ENCODE assay signal across 11 cellular contexts in genomic region chr12:123519151-123520001, GRCh38. TPM values are rescaled to one million over a fixed set of nuclear protein-coding genes. Genes with fewer than 3 reads are reported as not detected.
DNase-seq lines count a peak whose midpoint lies in the region; ATAC-seq, FAIRE-seq and TF ChIP-seq lines count a peak whose summit lies in the region.
"Had no signal": no experiment of that assay in that cellular context is flagged by ENCODE, and none has a peak within 500 bp of the region (broad histone marks: within the 10 kb centered on the region; RNA-seq: fewer than 3 reads in every experiment).

No MANE protein-coding gene starts in this region.

- DNase-seq in activated CD4-positive, alpha-beta memory T cell treated with anti-CD3 and anti-CD28 coated beads for 36 hours: peak; percentile 20
- no peak for DNase-seq in activated CD4-positive, alpha-beta memory T cell treated with anti-CD3 and anti-CD28 coated beads, Interleukin-2, amount 10 ng/mL, durations not matched to agents 7 days and 5 days
- DNase-seq in endothelial cell of umbilical vein (ENCODE audit: low read depth, low spot score) (peak; percentile 52), aorta (peak; percentile 82 to 89)
- DNase-seq in stimulated activated CD8-positive, alpha-beta memory T cell treated with anti-CD3 and anti-CD28 coated beads, Interleukin-4, amount 100 ng/mL, for 48 hours: no peak
- DNase-seq in central memory CD4-positive, alpha-beta T cell: no peak

- H3K9ac ChIP-seq in endothelial cell of umbilical vein (replicated peaks; ENCODE audit: extremely low read depth, insufficient read depth, low read length): no peak overlapping the region

- no peak for FAIRE-seq in endothelial cell of umbilical vein (lab: Jason Lieb, UNC)

- no peak for TF ChIP-seq CTCF in endothelial cell of umbilical vein (IDR thresholded peaks at IDR 0.05; ENCODE audit: extremely low read depth in 1 of 2, insufficient read depth in 1 of 2, low read depth in 1 of 2, low read length in 2 of 2)

- H3K27ac ChIP-seq in endothelial cell of umbilical vein (ENCODE audit: insufficient read depth, low read depth, low read length) (peak overlapping the region; percentile 26), mesodermal cell (ENCODE audit: low read depth, low read length, severe bottlenecking) (peak overlapping the region; percentile 91), aorta (ENCODE audit: low read depth in 1 of 2, low read length in 2 of 2) (peak overlapping the region; percentile 17 to 93)

- POLR2A ChIA-PET in activated CD4-positive, alpha-beta memory T cell treated with anti-CD3 and anti-CD28 coated beads for 36 hours (lab: Charles Lee): no interaction called here
- POLR2A ChIA-PET in activated CD4-positive, alpha-beta memory T cell treated with anti-CD3 and anti-CD28 coated beads, Interleukin-2, amount 10 ng/mL, durations not matched to agents 7 days and 5 days (lab: Charles Lee): interaction anchor here (1.0 kb wide), 1 partner anchor 161 kb away, joined by 3 read pairs; no protein-coding TSS in a partner anchor
- POLR2A ChIA-PET in endothelial cell of umbilical vein (lab: Charles Lee): no interaction called here

- WGBS in mesodermal cell (ENCODE audit: insufficient coverage in 2 of 2), 2 experiments: 84 to 87% methylated on average over 20 to 22 of the region's 24 CpGs
- WGBS in aorta, 2 donors: 14 to 18% methylated on average over 24 of the region's 24 CpGs

- no peak overlapping the region for H3K4me3 Mint-ChIP-seq in activated CD4-positive, alpha-beta memory T cell treated with anti-CD3 and anti-CD28 coated beads for 36 hours
- H3K4me3 Mint-ChIP-seq in activated CD4-positive, alpha-beta memory T cell treated with anti-CD3 and anti-CD28 coated beads, Interleukin-2, amount 10 ng/mL, durations not matched to agents 7 days and 5 days: no peak overlapping the region
- H3K4me3 Mint-ChIP-seq: activated naive CD4-positive, alpha-beta T cell treated with anti-CD3 and anti-CD28 coated beads, Interleukin-2, amount 50 U/mL, for 24 hours had no signal

- H3K36me3 Mint-ChIP-seq in activated CD4-positive, alpha-beta memory T cell treated with anti-CD3 and anti-CD28 coated beads for 36 hours: peaks cover 10% of the 10 kb centered on the region
- H3K36me3 Mint-ChIP-seq in activated CD4-positive, alpha-beta memory T cell treated with anti-CD3 and anti-CD28 coated beads, Interleukin-2, amount 10 ng/mL, durations not matched to agents 7 days and 5 days (ENCODE audit: low read depth): no peaks in the 10 kb centered on the region

- no peaks in the 10 kb centered on the region for H3K9me1 ChIP-seq in endothelial cell of umbilical vein (replicated peaks; ENCODE audit: control insufficient read depth, extremely low read depth, insufficient read depth, low read length)

- H3K4me1 Mint-ChIP-seq in activated CD4-positive, alpha-beta memory T cell treated with anti-CD3 and anti-CD28 coated beads for 36 hours (ENCODE audit: low read depth): peaks cover 2% of the 10 kb centered on the region
- no peaks in the 10 kb centered on the region for H3K4me1 Mint-ChIP-seq in activated CD4-positive, alpha-beta memory T cell treated with anti-CD3 and anti-CD28 coated beads, Interleukin-2, amount 10 ng/mL, durations not matched to agents 7 days and 5 days
- H3K4me1 Mint-ChIP-seq: activated naive CD4-positive, alpha-beta T cell treated with anti-CD3 and anti-CD28 coated beads, Interleukin-2, amount 50 U/mL, for 24 hours had no signal

- H3K4me3 ChIP-seq in endothelial cell of umbilical vein (replicated peaks in 1 of 3; ENCODE audit: insufficient read depth in 1 of 3, low read depth in 1 of 3, low read length in 3 of 3) (no peak overlapping the region), mesodermal cell (ENCODE audit: extremely low read depth, insufficient read depth, low read length, poor library complexity, severe bottlenecking) (no peak overlapping the region), aorta (ENCODE audit: low read length in 2 of 2) (no peak overlapping the region)
- H3K4me3 ChIP-seq: BLaER1 treated with 17β-estradiol and CSF1 and Interleukin-3, amounts not matched to agents 10 nM and 100 nM had no signal

- CTCF ChIA-PET in activated CD4-positive, alpha-beta memory T cell treated with anti-CD3 and anti-CD28 coated beads for 36 hours (lab: Charles Lee): no interaction called here
- CTCF ChIA-PET in activated CD4-positive, alpha-beta memory T cell treated with anti-CD3 and anti-CD28 coated beads, Interleukin-2, amount 10 ng/mL, durations not matched to agents 7 days and 5 days (lab: Charles Lee): no interaction called here
- CTCF ChIA-PET in endothelial cell of umbilical vein (lab: Charles Lee): interaction anchor here (0.5 to 1.0 kb wide), 3 partner anchors 20 to 163 kb away, joined by 3 to 4 read pairs (median 4); no protein-coding TSS in a partner anchor

- H3K27me3 ChIP-seq in endothelial cell of umbilical vein (ENCODE audit: control insufficient read depth in 2 of 2, insufficient read depth in 2 of 2, low read length in 2 of 2): no peaks in the 10 kb centered on the region
- H3K27me3 ChIP-seq in aorta (ENCODE audit: control insufficient read depth in 1 of 2, insufficient read depth in 2 of 2, low read length in 1 of 2): no peaks in the 10 kb centered on the region
- H3K27me3 ChIP-seq: BLaER1 treated with 17β-estradiol and CSF1 and Interleukin-3, amounts not matched to agents 10 nM and 100 nM had no signal

- H3K4me2 ChIP-seq in endothelial cell of umbilical vein (ENCODE audit: insufficient read depth, low read length): no peak overlapping the region

- TF ChIP-seq POLR2A in endothelial cell of umbilical vein (IDR thresholded peaks at IDR 0.05; ENCODE audit: low read depth, low read length): no peak

- H3K4me1 ChIP-seq in endothelial cell of umbilical vein (ENCODE audit: control insufficient read depth, extremely low read depth, insufficient read depth, low read length) (no peaks in the 10 kb centered on the region), mesodermal cell (ENCODE audit: control insufficient read depth, insufficient read depth, low read length, poor library complexity, severe bottlenecking) (peaks cover 15% of the 10 kb centered on the region), aorta (ENCODE audit: control insufficient read depth in 1 of 2, insufficient read depth in 2 of 2, low read length in 2 of 2) (no peaks in the 10 kb centered on the region)

- no peaks in the 10 kb centered on the region for H3K27me3 Mint-ChIP-seq in activated CD4-positive, alpha-beta memory T cell treated with anti-CD3 and anti-CD28 coated beads for 36 hours
- H3K27me3 Mint-ChIP-seq in activated CD4-positive, alpha-beta memory T cell treated with anti-CD3 and anti-CD28 coated beads, Interleukin-2, amount 10 ng/mL, durations not matched to agents 7 days and 5 days: no peaks in the 10 kb centered on the region
- H3K27me3 Mint-ChIP-seq: activated naive CD4-positive, alpha-beta T cell treated with anti-CD3 and anti-CD28 coated beads, Interleukin-2, amount 50 U/mL, for 24 hours had no signal

- BruUV-seq in endothelial cell of umbilical vein (replicated peaks; lab: Mats Ljungman, UMichigan): no TSS peak

- H2AFZ ChIP-seq in endothelial cell of umbilical vein (ENCODE audit: low read depth, low read length): no peak overlapping the region

- H3K9me3 Mint-ChIP-seq in activated CD4-positive, alpha-beta memory T cell treated with anti-CD3 and anti-CD28 coated beads for 36 hours: no peaks in the 10 kb centered on the region
- no peaks in the 10 kb centered on the region for H3K9me3 Mint-ChIP-seq in activated CD4-positive, alpha-beta memory T cell treated with anti-CD3 and anti-CD28 coated beads, Interleukin-2, amount 10 ng/mL, durations not matched to agents 7 days and 5 days
- H3K9me3 Mint-ChIP-seq: activated naive CD4-positive, alpha-beta T cell treated with anti-CD3 and anti-CD28 coated beads, Interleukin-2, amount 50 U/mL, for 24 hours had no signal

- H3K79me2 ChIP-seq in endothelial cell of umbilical vein (ENCODE audit: control insufficient read depth, insufficient read depth, low read length): peaks cover 1% of the 10 kb centered on the region

- no peaks in the 10 kb centered on the region for H4K20me1 ChIP-seq in endothelial cell of umbilical vein (replicated peaks; ENCODE audit: control insufficient read depth, extremely low read depth, insufficient read depth, low read length)

- H3K27ac Mint-ChIP-seq in activated CD4-positive, alpha-beta memory T cell treated with anti-CD3 and anti-CD28 coated beads for 36 hours: no peak overlapping the region
- no peak overlapping the region for H3K27ac Mint-ChIP-seq in activated CD4-positive, alpha-beta memory T cell treated with anti-CD3 and anti-CD28 coated beads, Interleukin-2, amount 10 ng/mL, durations not matched to agents 7 days and 5 days
- H3K27ac Mint-ChIP-seq: activated naive CD4-positive, alpha-beta T cell treated with anti-CD3 and anti-CD28 coated beads, Interleukin-2, amount 50 U/mL, for 24 hours had no signal

- intact Hi-C loops in activated CD4-positive, alpha-beta memory T cell treated with anti-CD3 and anti-CD28 coated beads for 36 hours (cut with micrococcal nuclease): no loop called here
- intact Hi-C loops in endothelial cell of umbilical vein (cut with micrococcal nuclease) (no loop called here), aorta (cut with DNase I) (loop anchor here (2.0 to 5.0 kb wide), 3 partner anchors 37 to 63 kb away; partner anchors contain the start of gene TMED2 (in 1 of the 2))

- H3K36me3 ChIP-seq in endothelial cell of umbilical vein (ENCODE audit: control insufficient read depth in 2 of 2, extremely low read depth in 1 of 2, insufficient read depth in 2 of 2, low read length in 2 of 2) (peaks cover 6 to 48% of the 10 kb centered on the region in 2 experiments), mesodermal cell (ENCODE audit: control insufficient read depth, insufficient read depth, low read length) (peaks cover 65% of the 10 kb centered on the region), aorta (ENCODE audit: control insufficient read depth in 1 of 2, insufficient read depth in 2 of 2, low read length in 1 of 2) (peaks cover 0 to 6% of the 10 kb centered on the region in 2 donors)

- ATAC-seq in aorta (ENCODE audit: low FRiP score) (peak; percentile 70), HG03457 (IDR thresholded peaks at IDR 0.05; ENCODE audit: unreplicated experiment) (no peak)
- ATAC-seq: HCT116 had no signal

- no peaks in the 10 kb centered on the region for H3K9me3 ChIP-seq in endothelial cell of umbilical vein (replicated peaks; ENCODE audit: control insufficient read depth, insufficient read depth, low read length)
- no peaks in the 10 kb centered on the region for H3K9me3 ChIP-seq in mesodermal cell (ENCODE audit: control insufficient read depth, low read length)
- no peaks in the 10 kb centered on the region for H3K9me3 ChIP-seq in aorta (ENCODE audit: control insufficient read depth, low read length)
- H3K9me3 ChIP-seq: BLaER1 treated with 17β-estradiol and CSF1 and Interleukin-3, amounts not matched to agents 10 nM and 100 nM had no signal

- dilution Hi-C loops in endothelial cell of umbilical vein (cut with MboI; ENCODE audit: extremely low pct_ligation_motif_present, low sequenced_read_pairs): no loop called here

RNA-seq across cellular contexts. Expression of gene RILPL1, which starts 14.1 kb away (rescaled TPM):
- 1 to 10 TPM; 4.0 to 4.8 TPM for total RNA-seq in activated CD4-positive, alpha-beta memory T cell treated with anti-CD3 and anti-CD28 coated beads for 36 hours
- 1 to 10 TPM; 1.8 to 2.0 TPM for total RNA-seq in activated CD4-positive, alpha-beta memory T cell treated with anti-CD3 and anti-CD28 coated beads, Interleukin-2, amount 10 ng/mL, durations not matched to agents 7 days and 5 days
- total RNA-seq in endothelial cell of umbilical vein: 29.7 and 30.4 TPM in 2 replicates
- polyA plus RNA-seq in endothelial cell of umbilical vein: 34.3 and 38.4 TPM in 2 replicates
- 27.2 and 31.6 TPM in 2 replicates for polyA plus RNA-seq in endothelial cell of umbilical vein (2011; cell fraction: cytosol; rRNA removed)
- 42.9 and 57.0 TPM in 2 replicates for polyA plus RNA-seq in endothelial cell of umbilical vein (2011; cell fraction: nucleus; rRNA removed)
- 24.4 and 37.5 TPM in 2 replicates for polyA plus RNA-seq in endothelial cell of umbilical vein (2012)
- 24.9 and 30.1 TPM in 2 replicates for polyA minus RNA-seq in endothelial cell of umbilical vein
- polyA minus RNA-seq in endothelial cell of umbilical vein (2011; cell fraction: cytosol; rRNA and poly(A)+ RNA removed): 4.9 TPM
- 16.3 and 24.8 TPM in 2 replicates for polyA minus RNA-seq in endothelial cell of umbilical vein (2011; cell fraction: nucleus; rRNA and poly(A)+ RNA removed)
- 29.6 TPM for polyA plus RNA-seq in mesodermal cell (2013, experiment 1 of 2)
- 25.9 TPM for polyA plus RNA-seq in mesodermal cell (2013, experiment 2 of 2)
- 10 to 100 TPM; 28.8 to 33.3 TPM for total RNA-seq in aorta
- 10 to 100 TPM; 18.4 to 50.4 TPM for polyA plus RNA-seq in aorta

Comparison
In these comparisons a context has a peak if more than half of its experiments do, and no peak if none do; other contexts are left out.
1. DNase-seq: peak in activated CD4-positive, alpha-beta memory T cell treated with anti-CD3 and anti-CD28 coated beads for 36 hours (single experiment), endothelial cell of umbilical vein (single experiment) and aorta (2 of 2); none in activated CD4-positive, alpha-beta memory T cell treated with anti-CD3 and anti-CD28 coated beads, Interleukin-2, amount 10 ng/mL, durations not matched to agents 7 days and 5 days (single experiment), stimulated activated CD8-positive, alpha-beta memory T cell treated with anti-CD3 and anti-CD28 coated beads, Interleukin-4, amount 100 ng/mL, for 48 hours (single experiment) and central memory CD4-positive, alpha-beta T cell (single experiment).
2. H3K27ac ChIP-seq: peak in every context shown above with its lines; median percentile 91 in mesodermal cell; 55 in aorta; 26 in endothelial cell of umbilical vein.
3. intact Hi-C loops: an anchor here in aorta (2.0 to 5.0 kb wide); none called in activated CD4-positive, alpha-beta memory T cell treated with anti-CD3 and anti-CD28 coated beads for 36 hours and endothelial cell of umbilical vein.